Comparison of ENCODE assay signal across 1 cellular context in the genomic region with DNA sequence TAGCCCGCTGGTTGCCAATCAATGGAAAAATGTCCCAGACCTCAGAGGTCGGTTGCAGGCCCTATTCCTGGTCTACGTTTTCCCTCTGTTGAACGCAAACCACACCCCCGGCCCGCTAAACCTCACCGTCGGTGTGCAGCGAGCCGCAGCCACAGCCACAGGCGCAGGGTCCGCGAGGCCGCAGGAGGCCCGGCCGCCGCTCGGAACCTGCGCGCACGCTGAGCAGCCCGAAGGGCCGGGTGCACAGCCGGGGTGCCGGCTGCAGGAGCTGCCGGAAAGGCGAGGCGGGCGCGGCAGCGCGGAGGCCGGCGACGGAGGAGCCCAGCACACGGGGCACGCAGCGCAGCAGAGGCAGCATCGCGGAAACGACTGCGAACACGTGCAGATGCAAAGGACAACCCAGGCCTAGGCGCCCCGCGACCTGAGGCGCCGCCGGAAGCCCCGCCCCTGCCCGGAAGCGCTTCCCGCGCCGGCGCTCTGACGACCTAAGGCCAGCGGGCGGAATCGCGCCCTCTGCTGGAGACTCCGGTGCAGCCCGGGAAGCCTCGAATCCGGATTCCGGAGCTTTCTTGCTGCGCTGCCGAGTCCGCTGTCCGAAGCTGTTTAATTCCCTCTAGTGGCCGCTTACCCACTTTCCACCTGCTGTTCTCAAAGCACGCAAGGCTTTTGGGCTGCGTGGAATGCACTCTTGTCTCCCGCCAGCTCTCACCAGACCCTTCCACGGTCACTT.
TF ChIP-seq lines count a peak whose summit lies in the region.

A gene with protein sequence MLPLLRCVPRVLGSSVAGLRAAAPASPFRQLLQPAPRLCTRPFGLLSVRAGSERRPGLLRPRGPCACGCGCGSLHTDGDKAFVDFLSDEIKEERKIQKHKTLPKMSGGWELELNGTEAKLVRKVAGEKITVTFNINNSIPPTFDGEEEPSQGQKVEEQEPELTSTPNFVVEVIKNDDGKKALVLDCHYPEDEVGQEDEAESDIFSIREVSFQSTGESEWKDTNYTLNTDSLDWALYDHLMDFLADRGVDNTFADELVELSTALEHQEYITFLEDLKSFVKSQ (minus strand): TSS at position 440 of the 730 bp plus-strand sequence. CDS start 82 bp downstream, at position 358.

TF ChIP-seq in HepG2, 621 proteins besides CTCF, POLR2A, EP300 and RAD21 (continued from another document and continues in another):
- TF ChIP-seq, protein P1, sequence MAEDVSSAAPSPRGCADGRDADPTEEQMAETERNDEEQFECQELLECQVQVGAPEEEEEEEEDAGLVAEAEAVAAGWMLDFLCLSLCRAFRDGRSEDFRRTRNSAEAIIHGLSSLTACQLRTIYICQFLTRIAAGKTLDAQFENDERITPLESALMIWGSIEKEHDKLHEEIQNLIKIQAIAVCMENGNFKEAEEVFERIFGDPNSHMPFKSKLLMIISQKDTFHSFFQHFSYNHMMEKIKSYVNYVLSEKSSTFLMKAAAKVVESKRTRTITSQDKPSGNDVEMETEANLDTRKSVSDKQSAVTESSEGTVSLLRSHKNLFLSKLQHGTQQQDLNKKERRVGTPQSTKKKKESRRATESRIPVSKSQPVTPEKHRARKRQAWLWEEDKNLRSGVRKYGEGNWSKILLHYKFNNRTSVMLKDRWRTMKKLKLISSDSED (CRISPR knock-in tag; IDR thresholded peaks at IDR 0.05), result no peak
- no peak for TF ChIP-seq POLR2AphosphoS2 (IDR thresholded peaks at IDR 0.05; ENCODE audit: low read depth, low read length)
- no peak for TF ChIP-seq DPF2 (CRISPR knock-in tag; IDR thresholded peaks at IDR 0.05; ENCODE audit: borderline replicate concordance, low read depth)
- TF ChIP-seq, protein P2, sequence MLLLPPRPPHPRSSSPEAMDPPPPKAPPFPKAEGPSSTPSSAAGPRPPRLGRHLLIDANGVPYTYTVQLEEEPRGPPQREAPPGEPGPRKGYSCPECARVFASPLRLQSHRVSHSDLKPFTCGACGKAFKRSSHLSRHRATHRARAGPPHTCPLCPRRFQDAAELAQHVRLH (CRISPR knock-in tag; IDR thresholded peaks at IDR 0.05; ENCODE audit: borderline replicate concordance, low read depth), result peak; percentile 67; the same call in 1 of the 2 replicates
- TF ChIP-seq ZNF652 (CRISPR knock-in tag; IDR thresholded peaks at IDR 0.05; ENCODE audit: borderline replicate concordance, low read depth), result peak; percentile 35; the same call in 1 of the 2 replicates
- TF ChIP-seq PPARG (CRISPR knock-in tag; conservative IDR thresholded peaks at IDR 0.05), result peak; percentile 55
- peak in 1 of 2 experiments; percentile 63; a peak in 1 of 4 replicates for TF ChIP-seq KLF16 (CRISPR knock-in tag; IDR thresholded peaks at IDR 0.05)
- TF ChIP-seq ZNF781 (CRISPR knock-in tag; IDR thresholded peaks at IDR 0.05; ENCODE audit: borderline replicate concordance, not compliant biosample characterization), result no peak
- TF ChIP-seq ZNF776 (CRISPR knock-in tag; IDR thresholded peaks at IDR 0.05), result peak; percentile 95
- TF ChIP-seq GPN1 (CRISPR knock-in tag; IDR thresholded peaks at IDR 0.05; ENCODE audit: borderline replicate concordance), result no peak
- TF ChIP-seq HMGA1 (CRISPR knock-in tag; conservative IDR thresholded peaks at IDR 0.05), result no peak
- TF ChIP-seq PHF21A (CRISPR knock-in tag; IDR thresholded peaks at IDR 0.05), result no peak
- no peak for TF ChIP-seq SOX13 (IDR thresholded peaks at IDR 0.05)
- peak in 1 of 2 experiments; percentile 46; a peak in 1 of 4 replicates for TF ChIP-seq SOX13 (CRISPR knock-in tag; conservative IDR thresholded peaks at IDR 0.05 in 1 of 2, IDR thresholded peaks at IDR 0.05 in 1 of 2)
- TF ChIP-seq ATF7-NPFF (CRISPR knock-in tag; IDR thresholded peaks at IDR 0.05; ENCODE audit: low read depth), result peak; percentile 87
- peak; percentile 88 for TF ChIP-seq HOXA3 (CRISPR knock-in tag; IDR thresholded peaks at IDR 0.05)
- TF ChIP-seq, protein P3, sequence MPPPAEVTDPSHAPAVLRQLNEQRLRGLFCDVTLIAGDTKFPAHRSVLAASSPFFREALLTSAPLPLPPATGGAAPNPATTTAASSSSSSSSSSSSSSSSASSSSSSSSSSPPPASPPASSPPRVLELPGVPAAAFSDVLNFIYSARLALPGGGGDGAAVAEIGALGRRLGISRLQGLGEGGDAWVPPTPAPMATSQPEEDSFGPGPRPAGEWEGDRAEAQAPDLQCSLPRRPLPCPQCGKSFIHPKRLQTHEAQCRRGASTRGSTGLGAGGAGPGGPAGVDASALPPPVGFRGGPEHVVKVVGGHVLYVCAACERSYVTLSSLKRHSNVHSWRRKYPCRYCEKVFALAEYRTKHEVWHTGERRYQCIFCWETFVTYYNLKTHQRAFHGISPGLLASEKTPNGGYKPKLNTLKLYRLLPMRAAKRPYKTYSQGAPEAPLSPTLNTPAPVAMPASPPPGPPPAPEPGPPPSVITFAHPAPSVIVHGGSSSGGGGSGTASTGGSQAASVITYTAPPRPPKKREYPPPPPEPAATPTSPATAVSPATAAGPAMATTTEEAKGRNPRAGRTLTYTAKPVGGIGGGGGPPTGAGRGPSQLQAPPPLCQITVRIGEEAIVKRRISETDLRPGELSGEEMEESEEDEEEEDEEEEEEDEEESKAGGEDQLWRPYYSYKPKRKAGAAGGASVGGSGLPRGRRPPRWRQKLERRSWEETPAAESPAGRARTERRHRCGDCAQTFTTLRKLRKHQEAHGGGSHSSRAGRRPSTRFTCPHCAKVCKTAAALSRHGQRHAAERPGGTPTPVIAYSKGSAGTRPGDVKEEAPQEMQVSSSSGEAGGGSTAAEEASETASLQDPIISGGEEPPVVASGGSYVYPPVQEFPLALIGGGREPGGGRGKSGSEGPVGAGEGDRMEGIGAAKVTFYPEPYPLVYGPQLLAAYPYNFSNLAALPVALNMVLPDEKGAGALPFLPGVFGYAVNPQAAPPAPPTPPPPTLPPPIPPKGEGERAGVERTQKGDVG (CRISPR knock-in tag; IDR thresholded peaks at IDR 0.05; ENCODE audit: borderline replicate concordance), result no peak
- no peak for TF ChIP-seq SMAD9 (CRISPR knock-in tag; IDR thresholded peaks at IDR 0.05)
- TF ChIP-seq, protein P4, sequence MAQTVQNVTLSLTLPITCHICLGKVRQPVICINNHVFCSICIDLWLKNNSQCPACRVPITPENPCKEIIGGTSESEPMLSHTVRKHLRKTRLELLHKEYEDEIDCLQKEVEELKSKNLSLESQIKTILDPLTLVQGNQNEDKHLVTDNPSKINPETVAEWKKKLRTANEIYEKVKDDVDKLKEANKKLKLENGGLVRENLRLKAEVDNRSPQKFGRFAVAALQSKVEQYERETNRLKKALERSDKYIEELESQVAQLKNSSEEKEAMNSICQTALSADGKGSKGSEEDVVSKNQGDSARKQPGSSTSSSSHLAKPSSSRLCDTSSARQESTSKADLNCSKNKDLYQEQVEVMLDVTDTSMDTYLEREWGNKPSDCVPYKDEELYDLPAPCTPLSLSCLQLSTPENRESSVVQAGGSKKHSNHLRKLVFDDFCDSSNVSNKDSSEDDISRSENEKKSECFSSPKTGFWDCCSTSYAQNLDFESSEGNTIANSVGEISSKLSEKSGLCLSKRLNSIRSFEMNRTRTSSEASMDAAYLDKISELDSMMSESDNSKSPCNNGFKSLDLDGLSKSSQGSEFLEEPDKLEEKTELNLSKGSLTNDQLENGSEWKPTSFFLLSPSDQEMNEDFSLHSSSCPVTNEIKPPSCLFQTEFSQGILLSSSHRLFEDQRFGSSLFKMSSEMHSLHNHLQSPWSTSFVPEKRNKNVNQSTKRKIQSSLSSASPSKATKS (CRISPR knock-in tag; IDR thresholded peaks at IDR 0.05), result no peak; the same call in 1 of the 2 replicates
- TF ChIP-seq DNMT1 (CRISPR knock-in tag; IDR thresholded peaks at IDR 0.05), result peak; percentile 84; the same call in 1 of the 2 replicates
- peak; percentile 76 for TF ChIP-seq RXRA (CRISPR knock-in tag; IDR thresholded peaks at IDR 0.05)
- TF ChIP-seq HCFC1 (IDR thresholded peaks at IDR 0.05; ENCODE audit: low read depth, low read length), result no peak
- TF ChIP-seq FOXA3 (CRISPR knock-in tag; IDR thresholded peaks at IDR 0.05), result peak; percentile 42; the same call in 1 of the 2 replicates
- no peak for TF ChIP-seq NFE2L1 (CRISPR knock-in tag; IDR thresholded peaks at IDR 0.05; ENCODE audit: borderline replicate concordance)
- TF ChIP-seq, protein P5, sequence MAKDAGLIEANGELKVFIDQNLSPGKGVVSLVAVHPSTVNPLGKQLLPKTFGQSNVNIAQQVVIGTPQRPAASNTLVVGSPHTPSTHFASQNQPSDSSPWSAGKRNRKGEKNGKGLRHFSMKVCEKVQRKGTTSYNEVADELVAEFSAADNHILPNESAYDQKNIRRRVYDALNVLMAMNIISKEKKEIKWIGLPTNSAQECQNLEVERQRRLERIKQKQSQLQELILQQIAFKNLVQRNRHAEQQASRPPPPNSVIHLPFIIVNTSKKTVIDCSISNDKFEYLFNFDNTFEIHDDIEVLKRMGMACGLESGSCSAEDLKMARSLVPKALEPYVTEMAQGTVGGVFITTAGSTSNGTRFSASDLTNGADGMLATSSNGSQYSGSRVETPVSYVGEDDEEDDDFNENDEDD (CRISPR knock-in tag; IDR thresholded peaks at IDR 0.05; ENCODE audit: borderline replicate concordance), result peak; percentile 84; the same call in 1 of the 2 replicates
- TF ChIP-seq MIER3 (CRISPR knock-in tag; IDR thresholded peaks at IDR 0.05; ENCODE audit: borderline replicate concordance), result peak; percentile 57; the same call in 1 of the 2 replicates
- no peak for TF ChIP-seq FOXJ3 (CRISPR knock-in tag; IDR thresholded peaks at IDR 0.05; ENCODE audit: borderline replicate concordance)
- TF ChIP-seq NPAS2 (CRISPR knock-in tag; IDR thresholded peaks at IDR 0.05; ENCODE audit: borderline replicate concordance), result no peak
- TF ChIP-seq, protein P6, sequence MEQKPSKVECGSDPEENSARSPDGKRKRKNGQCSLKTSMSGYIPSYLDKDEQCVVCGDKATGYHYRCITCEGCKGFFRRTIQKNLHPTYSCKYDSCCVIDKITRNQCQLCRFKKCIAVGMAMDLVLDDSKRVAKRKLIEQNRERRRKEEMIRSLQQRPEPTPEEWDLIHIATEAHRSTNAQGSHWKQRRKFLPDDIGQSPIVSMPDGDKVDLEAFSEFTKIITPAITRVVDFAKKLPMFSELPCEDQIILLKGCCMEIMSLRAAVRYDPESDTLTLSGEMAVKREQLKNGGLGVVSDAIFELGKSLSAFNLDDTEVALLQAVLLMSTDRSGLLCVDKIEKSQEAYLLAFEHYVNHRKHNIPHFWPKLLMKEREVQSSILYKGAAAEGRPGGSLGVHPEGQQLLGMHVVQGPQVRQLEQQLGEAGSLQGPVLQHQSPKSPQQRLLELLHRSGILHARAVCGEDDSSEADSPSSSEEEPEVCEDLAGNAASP (CRISPR knock-in tag; IDR thresholded peaks at IDR 0.05; ENCODE audit: borderline replicate concordance), result peak; percentile 70; the same call in 1 of the 2 replicates
- peak; percentile 31; the same call in 1 of the 2 replicates for TF ChIP-seq CHCHD3 (CRISPR knock-in tag; IDR thresholded peaks at IDR 0.05)
- peak; percentile 84 for TF ChIP-seq ZSCAN31 (CRISPR knock-in tag; IDR thresholded peaks at IDR 0.05; ENCODE audit: low read depth)
- TF ChIP-seq MAFF (IDR thresholded peaks at IDR 0.05; ENCODE audit: low read depth, low read length), result no peak
- 0 out of 2 replicates have a peak, but pooled peaks have one; percentile 73 for TF ChIP-seq TBP (CRISPR knock-in tag; IDR thresholded peaks at IDR 0.05)
- TF ChIP-seq ZNF839 (CRISPR knock-in tag; IDR thresholded peaks at IDR 0.05; ENCODE audit: borderline replicate concordance), result peak; percentile 75; the same call in 1 of the 2 replicates
- TF ChIP-seq ZNF75D (CRISPR knock-in tag; IDR thresholded peaks at IDR 0.05; ENCODE audit: borderline replicate concordance), result no peak
- no peak for TF ChIP-seq ZNF775 (CRISPR knock-in tag; IDR thresholded peaks at IDR 0.05; ENCODE audit: borderline replicate concordance)
- TF ChIP-seq ZNF432 (CRISPR knock-in tag; IDR thresholded peaks at IDR 0.05; ENCODE audit: borderline replicate concordance), result no peak
- no peak for TF ChIP-seq ZNF703 (CRISPR knock-in tag; IDR thresholded peaks at IDR 0.05; ENCODE audit: borderline replicate concordance)
- peak; percentile 73 for TF ChIP-seq ZBTB38 (CRISPR knock-in tag; IDR thresholded peaks at IDR 0.05)
- TF ChIP-seq POGZ (CRISPR knock-in tag; IDR thresholded peaks at IDR 0.05), result peak; percentile 93
- TF ChIP-seq, protein P7, sequence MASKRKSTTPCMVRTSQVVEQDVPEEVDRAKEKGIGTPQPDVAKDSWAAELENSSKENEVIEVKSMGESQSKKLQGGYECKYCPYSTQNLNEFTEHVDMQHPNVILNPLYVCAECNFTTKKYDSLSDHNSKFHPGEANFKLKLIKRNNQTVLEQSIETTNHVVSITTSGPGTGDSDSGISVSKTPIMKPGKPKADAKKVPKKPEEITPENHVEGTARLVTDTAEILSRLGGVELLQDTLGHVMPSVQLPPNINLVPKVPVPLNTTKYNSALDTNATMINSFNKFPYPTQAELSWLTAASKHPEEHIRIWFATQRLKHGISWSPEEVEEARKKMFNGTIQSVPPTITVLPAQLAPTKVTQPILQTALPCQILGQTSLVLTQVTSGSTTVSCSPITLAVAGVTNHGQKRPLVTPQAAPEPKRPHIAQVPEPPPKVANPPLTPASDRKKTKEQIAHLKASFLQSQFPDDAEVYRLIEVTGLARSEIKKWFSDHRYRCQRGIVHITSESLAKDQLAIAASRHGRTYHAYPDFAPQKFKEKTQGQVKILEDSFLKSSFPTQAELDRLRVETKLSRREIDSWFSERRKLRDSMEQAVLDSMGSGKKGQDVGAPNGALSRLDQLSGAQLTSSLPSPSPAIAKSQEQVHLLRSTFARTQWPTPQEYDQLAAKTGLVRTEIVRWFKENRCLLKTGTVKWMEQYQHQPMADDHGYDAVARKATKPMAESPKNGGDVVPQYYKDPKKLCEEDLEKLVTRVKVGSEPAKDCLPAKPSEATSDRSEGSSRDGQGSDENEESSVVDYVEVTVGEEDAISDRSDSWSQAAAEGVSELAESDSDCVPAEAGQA (IDR thresholded peaks at IDR 0.05; ENCODE audit: low read depth), result no peak
- TF ChIP-seq, protein P7 (CRISPR knock-in tag; IDR thresholded peaks at IDR 0.05; ENCODE audit: borderline replicate concordance), result peak; percentile 98
- no peak for TF ChIP-seq CBX2 (IDR thresholded peaks at IDR 0.05; ENCODE audit: low read depth, low read length)
- TF ChIP-seq CBX2 (CRISPR knock-in tag; IDR thresholded peaks at IDR 0.05; ENCODE audit: low read depth), result no peak
- TF ChIP-seq ESRRA (CRISPR knock-in tag; IDR thresholded peaks at IDR 0.05; ENCODE audit: low read depth), result 0 out of 2 replicates have a peak, but pooled peaks have one; percentile 61
